20 cellular contexts compared by ENCODE assay signal in the genomic region with DNA sequence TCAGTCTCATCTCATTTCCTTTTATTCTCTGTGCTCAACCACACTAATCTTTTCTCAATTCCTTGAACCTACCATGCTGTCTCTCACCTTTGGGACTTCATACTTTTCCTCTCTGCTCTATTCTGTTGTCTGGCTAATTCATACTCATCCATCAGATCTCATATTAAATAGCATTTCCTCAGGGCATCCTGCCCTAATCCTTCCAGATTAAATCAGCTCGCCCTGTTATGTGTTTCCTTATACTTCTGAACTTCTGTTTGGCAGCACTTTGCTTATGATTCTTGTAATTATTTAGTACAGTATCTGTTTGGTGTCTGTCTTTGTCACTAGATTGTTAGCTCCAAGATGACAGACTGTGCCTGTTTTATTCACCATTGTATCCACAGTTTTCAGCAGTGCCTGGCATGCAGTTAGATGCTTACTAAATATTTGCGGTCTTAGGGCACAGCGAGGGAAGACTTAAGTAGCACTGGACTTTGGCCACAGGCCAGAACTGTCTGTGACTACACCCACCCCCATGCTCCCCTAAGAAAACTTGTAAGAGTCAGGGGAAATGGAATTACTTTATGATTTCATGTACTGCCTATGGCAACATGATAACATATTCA. TPM values are rescaled to one million over a fixed set of nuclear protein-coding genes. Genes with fewer than 3 reads are reported as not detected.
DNase-seq lines count a peak whose midpoint lies in the region; FAIRE-seq and TF ChIP-seq lines count a peak whose summit lies in the region.
"Had no signal": no experiment of that assay in that cellular context is flagged by ENCODE, and none has a peak within 500 bp of the region (broad histone marks: within the 10 kb centered on the region; RNA-seq: fewer than 3 reads in every experiment).

No MANE protein-coding gene starts in this region.

- peaks cover 4% of the 10 kb centered on the region for H3K9me3 ChIP-seq in astrocyte (ENCODE audit: insufficient read depth, low read depth, low read length)
- H3K9me3 ChIP-seq: tibial artery had no signal

- H3K36me3 ChIP-seq in astrocyte (ENCODE audit: insufficient read depth, low read length): no peaks in the 10 kb centered on the region
- H3K36me3 ChIP-seq: right atrium auricular region, tibial artery had no signal

- FAIRE-seq in astrocyte (lab: Jason Lieb, UNC) (no peak), GM19239 (lab: Jason Lieb, UNC) (no peak)
- FAIRE-seq: GM12891 had no signal

- H3K9me3 Mint-ChIP-seq in astrocyte (ENCODE audit: unreplicated experiment): peaks cover 6% of the 10 kb centered on the region
- H3K9me3 Mint-ChIP-seq: CD8-positive, alpha-beta T cell had no signal

- no peak overlapping the region for H3K4me3 Mint-ChIP-seq in astrocyte (ENCODE audit: unreplicated experiment)
- H3K4me3 Mint-ChIP-seq: activated CD4-positive, alpha-beta T cell treated with anti-CD3 and anti-CD28 coated beads, Interleukin-2, amount 10 ng/mL, durations not matched to agents 7 days and 5 days; CD8-positive, alpha-beta T cell had no signal

- peak overlapping the region; percentile 10 for H3K4me2 ChIP-seq in astrocyte (ENCODE audit: low read length)

- no peak overlapping the region for H3K9ac ChIP-seq in astrocyte (ENCODE audit: low read length)

- TF ChIP-seq CTCF in AG10803 (conservative IDR thresholded peaks at IDR 0.05; ENCODE audit: low read length): no peak
- no peak for TF ChIP-seq CTCF in astrocyte (IDR thresholded peaks at IDR 0.05; ENCODE audit: insufficient read depth, low read depth, low read length)

- H3K36me3 Mint-ChIP-seq in astrocyte (ENCODE audit: low read depth, unreplicated experiment): no peaks in the 10 kb centered on the region
- H3K36me3 Mint-ChIP-seq: CD8-positive, alpha-beta T cell had no signal

- peaks cover 7% of the 10 kb centered on the region for H3K4me1 ChIP-seq in astrocyte (ENCODE audit: insufficient read depth, low read length)
- H3K4me1 ChIP-seq: tibial artery had no signal

- peak; percentile 31 for DNase-seq in AG10803 (ENCODE audit: low read depth)
- peak; percentile 89 for DNase-seq in M059J (ENCODE audit: low read depth)
- DNase-seq in astrocyte (ENCODE audit: low read depth): peak; percentile 82
- DNase-seq in glomerular visceral epithelial cell (ENCODE audit: extremely low spot score): peak; percentile 67
- no peak for DNase-seq in NCI-H524 treated with DMSO at 0.1 percent for 48 hours (lab: John Stamatoyannopoulos, UW)
- no peak for DNase-seq in activated naive CD4-positive, alpha-beta T cell treated with Interleukin-2 at 50 U/mL for 16 hours
- no peak for DNase-seq in NCI-H1105 treated with DMSO at 0.1 percent for 48 hours (lab: John Stamatoyannopoulos, UW)
- DNase-seq in GM19239 (ENCODE audit: insufficient read length, low spot score): no peak
- DNase-seq: activated CD4-positive, alpha-beta T cell treated with anti-CD3 and anti-CD28 coated beads, Interleukin-2, amount 10 ng/mL, durations not matched to agents 7 days and 5 days; activated T-cell treated with anti-CD3 and anti-CD28 coated beads, Interleukin-2, amount 50 U/mL, for 1 hour; CD8-positive, alpha-beta T cell; erythroblast; NCI-H2029 treated with DMSO at 0.1 percent for 48 hours; NCI-H526 treated with DMSO at 0.1 percent for 48 hours; SHP77; stimulated activated CD4-positive, alpha-beta T cell treated with anti-CD3 and anti-CD28 coated beads, Interleukin-2, amount 100 ng/mL, for 48 hours; stimulated activated CD8-positive, alpha-beta memory T cell treated with anti-CD3 and anti-CD28 coated beads, Interleukin-4, amount 100 ng/mL, for 48 hours; tibial artery had no signal

- no peak overlapping the region for H3K27ac Mint-ChIP-seq in astrocyte (ENCODE audit: unreplicated experiment)
- H3K27ac Mint-ChIP-seq: activated CD4-positive, alpha-beta T cell treated with anti-CD3 and anti-CD28 coated beads, Interleukin-2, amount 10 ng/mL, durations not matched to agents 7 days and 5 days; CD8-positive, alpha-beta T cell had no signal

- H2AFZ ChIP-seq in astrocyte (ENCODE audit: low read depth, low read length): no peak overlapping the region

- H3K4me3 ChIP-seq in AG10803 (ENCODE audit: low read length): no peak overlapping the region
- no peak overlapping the region for H3K4me3 ChIP-seq in astrocyte (ENCODE audit: insufficient read depth, low read depth, low read length)
- H3K4me3 ChIP-seq: right atrium auricular region, tibial artery had no signal

- no peaks in the 10 kb centered on the region for H3K27me3 ChIP-seq in astrocyte (ENCODE audit: insufficient read depth, low read length)
- H3K27me3 ChIP-seq: right atrium auricular region had no signal

- peaks cover 4% of the 10 kb centered on the region for H3K27me3 Mint-ChIP-seq in astrocyte (ENCODE audit: low read depth, unreplicated experiment)

- no peaks in the 10 kb centered on the region for H4K20me1 ChIP-seq in astrocyte (ENCODE audit: insufficient read depth, low read length)

- no peak overlapping the region for H3K27ac ChIP-seq in astrocyte (ENCODE audit: low read depth, low read length)
- H3K27ac ChIP-seq: right atrium auricular region, tibial artery had no signal

- no peaks in the 10 kb centered on the region for H3K4me1 Mint-ChIP-seq in astrocyte (ENCODE audit: low read depth, unreplicated experiment)

- H3K79me2 ChIP-seq in astrocyte (ENCODE audit: insufficient read depth, low read length): no peaks in the 10 kb centered on the region

RNA-seq across cellular contexts. Expression of gene CAP1, which starts 9.9 kb away (rescaled TPM):
- total RNA-seq in M059J (2014; rRNA removed; shearing (Covaris generic)): 371 and 481 TPM in 2 replicates
- total RNA-seq in astrocyte: 929 and 930 TPM in 2 replicates

Comparison
In these comparisons a context has a peak if more than half of its experiments do, and no peak if none do; other contexts are left out.
1. DNase-seq: peak in AG10803 (single experiment), M059J (single experiment), astrocyte (single experiment) and glomerular visceral epithelial cell (single experiment); none in NCI-H524 treated with DMSO at 0.1 percent for 48 hours (single experiment), activated naive CD4-positive, alpha-beta T cell treated with Interleukin-2 at 50 U/mL for 16 hours (single experiment), NCI-H1105 treated with DMSO at 0.1 percent for 48 hours (single experiment) and GM19239 (single experiment).